In genomic region chr5:181248277-181248676, GRCh38 we compare ENCODE assay signal across 9 cellular contexts. TPM values are rescaled to one million over a fixed set of nuclear protein-coding genes. Genes with fewer than 3 reads are reported as not detected.
DNase-seq lines count a peak whose midpoint lies in the region; ATAC-seq and TF ChIP-seq lines count a peak whose summit lies in the region.
"Had no signal": no experiment of that assay in that cellular context is flagged by ENCODE, and none has a peak within 500 bp of the region (broad histone marks: within the 10 kb centered on the region; RNA-seq: fewer than 3 reads in every experiment).

No MANE protein-coding gene starts in this region.

- no peak for TF ChIP-seq EP300 in ovary (IDR thresholded peaks at IDR 0.05)

- H3K4me3 ChIP-seq in CD4-positive, alpha-beta memory T cell (ENCODE audit: low read length in 2 of 2), result no peak overlapping the region
- H3K4me3 ChIP-seq in Peyer's patch (peak overlapping the region in 3 of 4 donors; percentile 12 to 91 (median 80)), ovary (peak overlapping the region; percentile 85)

- peaks cover 4 to 36% of the 10 kb centered on the region in 2 donors for H3K36me3 Mint-ChIP-seq in CD4-positive, alpha-beta memory T cell

- intact Hi-C loops in CD4-positive, alpha-beta memory T cell (cut with micrococcal nuclease), result no loop called here
- intact Hi-C loops in ovary (cut with DNase I), result loop anchor here in 1 of 4 donors (10.0 kb wide), 1 partner anchor 433 kb away; no protein-coding TSS in a partner anchor
- intact Hi-C loops in left colon (cut with DNase I, micrococcal nuclease), result loop anchor here in 1 of 2 donors (10.0 kb wide), 1 partner anchor 63 kb away; no protein-coding TSS in a partner anchor

- DNase-seq in CD4-positive, alpha-beta memory T cell, result no peak
- DNase-seq in Peyer's patch (no peak), epithelial cell of prostate (ENCODE audit: low read depth, low spot score) (no peak), ovary (peak in 1 of 5 donors; percentile 17), activated gamma-delta T cell (lab: John Stamatoyannopoulos, UW) (no peak), left colon (no peak), inferior parietal cortex (ENCODE audit: extremely low spot score) (no peak)
- DNase-seq: NCI-H1436 treated with DMSO at 0.1 percent for 48 hours had no signal

- peak overlapping the region; percentile 80 to 100 (median 95) for H3K27ac Mint-ChIP-seq in CD4-positive, alpha-beta memory T cell

- H3K27ac ChIP-seq in CD4-positive, alpha-beta memory T cell (ENCODE audit: low read depth, low read length), result peak overlapping the region; percentile 96
- H3K27ac ChIP-seq in Peyer's patch (peak overlapping the region; percentile 57 to 95 (median 91)), epithelial cell of prostate (peak overlapping the region; percentile 99), ovary (peak overlapping the region in 1 of 2 donors; percentile 27)

- CTCF ChIA-PET in CD4-positive, alpha-beta memory T cell (lab: Charles Lee; ENCODE audit: partially characterized antibody), result interaction anchor here (4.8 kb wide), 1 partner anchor 13 kb away, joined by 29 read pairs; the partner anchor contains the start of gene TRIM52

- H3K9me3 Mint-ChIP-seq in CD4-positive, alpha-beta memory T cell, result peaks cover 0 to 2% (median 0%) of the 10 kb centered on the region in 8 donors

- H3K9me3 ChIP-seq in CD4-positive, alpha-beta memory T cell (ENCODE audit: control insufficient read depth in 1 of 2, low read length in 2 of 2), result no peaks in the 10 kb centered on the region
- H3K9me3 ChIP-seq in Peyer's patch (no peaks in the 10 kb centered on the region), ovary (no peaks in the 10 kb centered on the region)

- 42 to 49% (median 48%) methylated on average over 4 of the region's 4 CpGs for WGBS in ovary, 3 donors

- ATAC-seq in left colon (no peak), HG02588 (IDR thresholded peaks at IDR 0.05; ENCODE audit: unreplicated experiment) (no peak)

- no peaks in the 10 kb centered on the region for H3K27me3 Mint-ChIP-seq in CD4-positive, alpha-beta memory T cell

- no peaks in the 10 kb centered on the region for H3K27me3 ChIP-seq in CD4-positive, alpha-beta memory T cell (ENCODE audit: insufficient read depth, low read length)
- no peaks in the 10 kb centered on the region for H3K27me3 ChIP-seq in Peyer's patch
- no peaks in the 10 kb centered on the region for H3K27me3 ChIP-seq in ovary

- H3K4me3 Mint-ChIP-seq in CD4-positive, alpha-beta memory T cell, result peak overlapping the region; percentile 87 to 99 (median 91)

- POLR2A ChIA-PET in CD4-positive, alpha-beta memory T cell (lab: Charles Lee; ENCODE audit: partially characterized antibody), result interaction anchor here (0.8 to 22.7 kb wide), 4 partner anchors 10 to 58 kb away, joined by 3 to 397 read pairs (median 241); partner anchors contain the start of genes TRIM41 and TRIM52

- H3K4me1 ChIP-seq in CD4-positive, alpha-beta memory T cell (ENCODE audit: insufficient read depth, low read length), result peaks cover 77% of the 10 kb centered on the region
- H3K4me1 ChIP-seq in Peyer's patch (peaks cover 3 to 35% (median 14%) of the 10 kb centered on the region in 4 donors), ovary (ENCODE audit: insufficient read depth) (peaks cover 14% of the 10 kb centered on the region)

- TF ChIP-seq POLR2A in Peyer's patch (IDR thresholded peaks at IDR 0.05) (no peak), ovary (IDR thresholded peaks at IDR 0.05) (no peak)

- peaks cover 38 to 82% (median 56%) of the 10 kb centered on the region in 4 donors for H3K4me1 Mint-ChIP-seq in CD4-positive, alpha-beta memory T cell

- peaks cover 6% of the 10 kb centered on the region for H3K36me3 ChIP-seq in CD4-positive, alpha-beta memory T cell (ENCODE audit: insufficient read depth, low read length)
- H3K36me3 ChIP-seq in Peyer's patch (peaks cover 0 to 12% (median 0%) of the 10 kb centered on the region in 3 donors), ovary (no peaks in the 10 kb centered on the region)

- no peak for TF ChIP-seq CTCF in Peyer's patch (IDR thresholded peaks at IDR 0.05)
- TF ChIP-seq CTCF in ovary (IDR thresholded peaks at IDR 0.05), result no peak

RNA-seq across cellular contexts. Expression of gene RACK1, which starts 4.6 kb away (rescaled TPM):
- 1,000 to 10,000 TPM; 1,956 to 2,001 TPM for total RNA-seq in CD4-positive, alpha-beta memory T cell
- 1,000 to 10,000 TPM; 2,065 to 2,145 TPM for polyA plus RNA-seq in CD4-positive, alpha-beta memory T cell
- 1,000 to 10,000 TPM; 1,067 to 1,931 (median 1,321) TPM for total RNA-seq in Peyer's patch
- 1,000 to 10,000 TPM; 2,570 to 4,531 (median 3,203) TPM for total RNA-seq in ovary
- polyA plus RNA-seq in ovary, result 1,000 to 10,000 TPM; 2,702 to 4,895 TPM
- total RNA-seq in left colon, result 1,000 to 10,000 TPM; 1,192 to 1,207 TPM

RNA-seq across cellular contexts. Expression of gene TRIM52, which starts 12.7 kb away (rescaled TPM):
- 10 to 100 TPM; 73.0 to 76.8 TPM for total RNA-seq in CD4-positive, alpha-beta memory T cell
- polyA plus RNA-seq in CD4-positive, alpha-beta memory T cell, result 10 to 100 TPM; 19.4 to 47.2 TPM
- total RNA-seq in Peyer's patch, result 10 to 100 TPM; 15.6 to 23.1 (median 20.3) TPM
- total RNA-seq in ovary, result 10 to 100 TPM; 13.0 to 18.8 (median 17.2) TPM
- polyA plus RNA-seq in ovary, result 10 to 100 TPM; 13.5 to 15.3 TPM
- 10 to 100 TPM; 11.4 to 13.1 TPM for total RNA-seq in left colon

RNA-seq across cellular contexts. Expression of gene TRIM41, which starts 25.2 kb away (rescaled TPM):
- total RNA-seq in CD4-positive, alpha-beta memory T cell, result 10 to 100 TPM; 39.9 to 40.7 TPM
- polyA plus RNA-seq in CD4-positive, alpha-beta memory T cell, result 1 to 10 TPM; 1.7 to 2.0 TPM
- total RNA-seq in Peyer's patch (10 to 100 TPM; 13.7 to 31.4 (median 21.8) TPM), ovary (10 to 100 TPM in 6 of 7 donors, 1 to 10 TPM in 1; 8.2 to 22.7 (median 17.6) TPM), left colon (10 to 100 TPM; 21.5 to 32.0 TPM)
- polyA plus RNA-seq in ovary, result 10 to 100 TPM; 11.1 to 13.2 TPM

RNA-seq across cellular contexts. Expression of gene TRIM7, which starts 43.3 kb away (rescaled TPM):
- total RNA-seq in CD4-positive, alpha-beta memory T cell, result 1 to 10 TPM; 3.3 to 4.2 TPM
- polyA plus RNA-seq in CD4-positive, alpha-beta memory T cell, result under 1 TPM; 0.63 to 0.69 TPM
- total RNA-seq in Peyer's patch, result 1 to 10 TPM in 3 of 4 donors, under 1 TPM in 1; 0.88 to 2.6 (median 2.2) TPM
- 1 to 10 TPM in 2 of 7 donors, under 1 TPM in 5; 0.34 to 2.9 (median 0.93) TPM for total RNA-seq in ovary
- under 1 TPM; 0.45 to 0.82 TPM for polyA plus RNA-seq in ovary
- total RNA-seq in left colon, result 10 to 100 TPM in 1 of 2 donors, 1 to 10 TPM in 1; 5.8 to 14.2 TPM

Comparison
In these comparisons a context has a peak if more than half of its experiments do, and no peak if none do; other contexts are left out.
1. H3K4me3 ChIP-seq: peak in Peyer's patch (3 of 4) and ovary (single experiment); none in CD4-positive, alpha-beta memory T cell (0 of 2).